In genomic region chr9:38018230-38018963, GRCh38 we compare ENCODE assay signal across 13 cellular contexts. TPM values are rescaled to one million over a fixed set of nuclear protein-coding genes. Genes with fewer than 3 reads are reported as not detected.
DNase-seq lines count a peak whose midpoint lies in the region; ATAC-seq, FAIRE-seq and TF ChIP-seq lines count a peak whose summit lies in the region.
"Had no signal": no experiment of that assay in that cellular context is flagged by ENCODE, and none has a peak within 500 bp of the region (broad histone marks: within the 10 kb centered on the region; RNA-seq: fewer than 3 reads in every experiment).

No MANE protein-coding gene starts in this region.

- H3K9me2 ChIP-seq in GM23338 (ENCODE audit: insufficient read depth), result peaks cover 6% of the 10 kb centered on the region; the same call in 1 of the 2 replicates

- FAIRE-seq in GM12892 (lab: Jason Lieb, UNC), result no peak

- H3K27me3 ChIP-seq in GM23338 (ENCODE audit: insufficient read depth) (no peaks in the 10 kb centered on the region), ascending aorta (no peaks in the 10 kb centered on the region), iPS-18a (ENCODE audit: control insufficient read depth, insufficient read depth, low read length) (no peaks in the 10 kb centered on the region), adrenal gland (no peaks in the 10 kb centered on the region), foreskin keratinocyte (no peaks in the 10 kb centered on the region)

- intact Hi-C loops in ascending aorta (cut with DNase I), result loop anchor here (5.0 kb wide), 1 partner anchor 69 kb away; no protein-coding TSS in a partner anchor
- intact Hi-C loops in adrenal gland (cut with DNase I), result loop anchor here in 1 of 2 donors (10.0 kb wide), 1 partner anchor 136 kb away; no protein-coding TSS in a partner anchor

- H3K9me3 Mint-ChIP-seq in GM23338, result no peaks in the 10 kb centered on the region; the same call in 2 of the 3 replicates
- H3K9me3 Mint-ChIP-seq: activated B cell treated with CpG ODN at 0.5 μM for 24 hours; CD8-positive, alpha-beta memory T cell had no signal

- H3K4me1 Mint-ChIP-seq in GM23338, result peaks cover 91% of the 10 kb centered on the region
- H3K4me1 Mint-ChIP-seq: activated B cell treated with CpG ODN at 0.5 μM for 24 hours; CD8-positive, alpha-beta memory T cell had no signal

- TF ChIP-seq POLR2A in GM12892 (IDR thresholded peaks at IDR 0.05; ENCODE audit: low read depth, low read length) (no peak), adrenal gland (IDR thresholded peaks at IDR 0.05) (no peak)

- peak overlapping the region; percentile 62 for H3K4me2 ChIP-seq in GM23338

- peaks cover 6% of the 10 kb centered on the region; the same call in 1 of the 2 replicates for H3F3A ChIP-seq in GM23338 (replicated peaks; ENCODE audit: low read depth)

- TF ChIP-seq CTCF in GM23338 (conservative IDR thresholded peaks at IDR 0.05; ENCODE audit: low read depth in 2 of 2) (no peak), ascending aorta (IDR thresholded peaks at IDR 0.05) (no peak), adrenal gland (IDR thresholded peaks at IDR 0.05) (no peak), foreskin keratinocyte (conservative IDR thresholded peaks at IDR 0.05) (no peak)

- no peak overlapping the region for H2AFZ ChIP-seq in GM23338

- ATAC-seq in GM23338, result no peak
- no peak for ATAC-seq in HG03469 (IDR thresholded peaks at IDR 0.05; ENCODE audit: unreplicated experiment)
- no peak for ATAC-seq in foreskin keratinocyte

- DNase-seq in GM23338 (ENCODE audit: low spot score) (no peak), ascending aorta (ENCODE audit: low spot score in 2 of 2) (no peak), retina (peak; percentile 39), GM12892 (ENCODE audit: insufficient read length) (no peak), adrenal gland (no peak), foreskin keratinocyte (no peak)
- DNase-seq: activated B cell treated with CpG ODN at 0.5 μM for 24 hours; activated naive CD4-positive, alpha-beta T cell treated with Interleukin-2 at 50 U/mL for 16 hours; CD8-positive, alpha-beta memory T cell; effector memory CD4-positive, alpha-beta T cell; NCI-H187 treated with DMSO at 0.1 percent for 48 hours had no signal

- H3K4me3 Mint-ChIP-seq in GM23338, result no peak overlapping the region; the same call in 2 of the 3 replicates
- H3K4me3 Mint-ChIP-seq: activated B cell treated with CpG ODN at 0.5 μM for 24 hours; CD8-positive, alpha-beta memory T cell had no signal

- peaks cover 63% of the 10 kb centered on the region for H3K4me1 ChIP-seq in GM23338 (ENCODE audit: insufficient read depth)
- H3K4me1 ChIP-seq in ascending aorta, result peaks cover 33 to 52% of the 10 kb centered on the region in 2 donors
- H3K4me1 ChIP-seq in iPS-18a (ENCODE audit: control insufficient read depth, low read depth, low read length), result peaks cover 55% of the 10 kb centered on the region
- H3K4me1 ChIP-seq in adrenal gland (replicated peaks in 1 of 2), result peaks cover 0 to 43% of the 10 kb centered on the region in 2 donors
- H3K4me1 ChIP-seq in foreskin keratinocyte, result peaks cover 49% of the 10 kb centered on the region

- H3K27ac Mint-ChIP-seq in GM23338, result peak overlapping the region; percentile 97
- H3K27ac Mint-ChIP-seq: activated B cell treated with CpG ODN at 0.5 μM for 24 hours; CD8-positive, alpha-beta memory T cell had no signal

- H3K79me2 ChIP-seq in GM23338 (replicated peaks; ENCODE audit: insufficient read depth), result peaks cover 6% of the 10 kb centered on the region

- peaks cover 14% of the 10 kb centered on the region for H3K36me3 Mint-ChIP-seq in GM23338 (ENCODE audit: low read depth)
- H3K36me3 Mint-ChIP-seq: CD8-positive, alpha-beta memory T cell had no signal

- H3K9me3 ChIP-seq in ascending aorta, result no peaks in the 10 kb centered on the region
- no peaks in the 10 kb centered on the region for H3K9me3 ChIP-seq in iPS-18a (ENCODE audit: control insufficient read depth, low read depth, low read length)
- no peaks in the 10 kb centered on the region for H3K9me3 ChIP-seq in adrenal gland (replicated peaks in 1 of 3)

- H3K4me3 ChIP-seq in GM23338 (no peak overlapping the region), ascending aorta (no peak overlapping the region), iPS-18a (ENCODE audit: low read length) (peak overlapping the region; percentile 34), adrenal gland (no peak overlapping the region)

- H3K9ac ChIP-seq in iPS-18a (ENCODE audit: low read length), result peak overlapping the region; percentile 15

- H3K36me3 ChIP-seq in GM23338 (ENCODE audit: insufficient read depth), result no peaks in the 10 kb centered on the region; the same call in 1 of the 2 replicates
- peaks cover 0 to 8% of the 10 kb centered on the region in 2 donors for H3K36me3 ChIP-seq in ascending aorta
- no peaks in the 10 kb centered on the region for H3K36me3 ChIP-seq in iPS-18a (ENCODE audit: control insufficient read depth, low read depth, low read length)
- H3K36me3 ChIP-seq in adrenal gland (replicated peaks in 1 of 2), result no peaks in the 10 kb centered on the region

- H4K20me1 ChIP-seq in GM23338 (replicated peaks; ENCODE audit: insufficient read depth), result no peaks in the 10 kb centered on the region

- H3K27me3 Mint-ChIP-seq in GM23338 (ENCODE audit: insufficient read depth, low read depth, poor library complexity), result peaks cover 15% of the 10 kb centered on the region

- 85 to 93% (median 90%) methylated on average over 5 of the region's 5 CpGs for WGBS in adrenal gland, 4 donors

- H3K27ac ChIP-seq in GM23338 (ENCODE audit: low read depth) (peak overlapping the region; percentile 85), ascending aorta (peak overlapping the region; percentile 58 to 72), iPS-18a (ENCODE audit: low read length) (no peak overlapping the region), adrenal gland (peak overlapping the region in 2 of 5 donors; percentile 65 to 71), foreskin keratinocyte (no peak overlapping the region)

TF ChIP-seq in GM23338, 12 proteins besides CTCF, POLR2A, EP300 and RAD21 (continues in another document):
- no peak for TF ChIP-seq ZNF462 (CRISPR knock-in tag; IDR thresholded peaks at IDR 0.05)
- no peak for TF ChIP-seq POLR2AphosphoS5 (IDR thresholded peaks at IDR 0.05; ENCODE audit: low read depth)

RNA-seq across cellular contexts. Expression of gene SHB, which starts 50.6 kb away (rescaled TPM):
- total RNA-seq in GM23338 (2014; rRNA removed; shearing (Covaris generic)), result 8.4 and 14.0 TPM in 2 replicates
- 1.5 and 1.7 TPM in 2 replicates for polyA plus RNA-seq in GM23338 (2016; fragmentation: Nextera tagmentation; extraction: Ambion mirVana)
- 77.8 TPM for total RNA-seq in ascending aorta
- 1.0 TPM for polyA plus RNA-seq in GM12892 (2012; ENCODE audit: missing spikeins)
- 10 to 100 TPM in 6 of 8 donors, 1 to 10 TPM in 2; 5.8 to 21.2 (median 14.2) TPM for total RNA-seq in adrenal gland
- polyA plus RNA-seq in adrenal gland, result 1 to 10 TPM; 6.0 to 7.9 (median 6.8) TPM
- 17.0 and 19.0 TPM in 2 replicates for total RNA-seq in foreskin keratinocyte
- polyA plus RNA-seq in foreskin keratinocyte, result 15.8 and 17.8 TPM in 2 replicates

Comparison
In these comparisons a context has a peak if more than half of its experiments do, and no peak if none do; other contexts are left out.
1. H3K27ac ChIP-seq: peak in GM23338 (single experiment) and ascending aorta (2 of 2); none in iPS-18a (single experiment) and foreskin keratinocyte (single experiment).